In the genomic region with DNA sequence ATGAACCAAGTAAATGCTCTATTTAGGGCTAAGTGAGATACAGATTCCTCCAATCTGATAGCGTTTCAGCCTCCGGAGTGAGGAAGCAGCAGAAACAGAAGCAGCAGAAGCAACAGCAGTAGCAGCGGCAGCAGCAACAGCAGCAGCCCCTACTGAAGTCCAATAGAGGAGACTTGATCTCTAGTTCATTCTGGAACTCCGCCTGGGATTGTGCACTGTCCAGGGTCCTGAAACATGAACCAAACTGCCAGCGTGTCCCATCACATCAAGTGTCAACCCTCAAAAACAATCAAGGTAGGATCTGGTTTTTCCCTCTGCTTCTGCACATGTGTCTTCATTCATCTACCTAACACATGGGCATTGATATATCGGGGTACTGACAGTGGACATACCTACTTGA, we compare ENCODE assay signal across 1 cellular context.
A peak's percentile ranks its signal among the peaks of the same experiment; 100 is the strongest.
TF ChIP-seq lines count a peak whose summit lies in the region.

A gene (plus strand): TSS at position 97 of the 400 bp plus-strand sequence.

TF ChIP-seq in neural cell, 6 proteins besides CTCF, POLR2A, EP300 and RAD21:
- TF ChIP-seq, protein P1, sequence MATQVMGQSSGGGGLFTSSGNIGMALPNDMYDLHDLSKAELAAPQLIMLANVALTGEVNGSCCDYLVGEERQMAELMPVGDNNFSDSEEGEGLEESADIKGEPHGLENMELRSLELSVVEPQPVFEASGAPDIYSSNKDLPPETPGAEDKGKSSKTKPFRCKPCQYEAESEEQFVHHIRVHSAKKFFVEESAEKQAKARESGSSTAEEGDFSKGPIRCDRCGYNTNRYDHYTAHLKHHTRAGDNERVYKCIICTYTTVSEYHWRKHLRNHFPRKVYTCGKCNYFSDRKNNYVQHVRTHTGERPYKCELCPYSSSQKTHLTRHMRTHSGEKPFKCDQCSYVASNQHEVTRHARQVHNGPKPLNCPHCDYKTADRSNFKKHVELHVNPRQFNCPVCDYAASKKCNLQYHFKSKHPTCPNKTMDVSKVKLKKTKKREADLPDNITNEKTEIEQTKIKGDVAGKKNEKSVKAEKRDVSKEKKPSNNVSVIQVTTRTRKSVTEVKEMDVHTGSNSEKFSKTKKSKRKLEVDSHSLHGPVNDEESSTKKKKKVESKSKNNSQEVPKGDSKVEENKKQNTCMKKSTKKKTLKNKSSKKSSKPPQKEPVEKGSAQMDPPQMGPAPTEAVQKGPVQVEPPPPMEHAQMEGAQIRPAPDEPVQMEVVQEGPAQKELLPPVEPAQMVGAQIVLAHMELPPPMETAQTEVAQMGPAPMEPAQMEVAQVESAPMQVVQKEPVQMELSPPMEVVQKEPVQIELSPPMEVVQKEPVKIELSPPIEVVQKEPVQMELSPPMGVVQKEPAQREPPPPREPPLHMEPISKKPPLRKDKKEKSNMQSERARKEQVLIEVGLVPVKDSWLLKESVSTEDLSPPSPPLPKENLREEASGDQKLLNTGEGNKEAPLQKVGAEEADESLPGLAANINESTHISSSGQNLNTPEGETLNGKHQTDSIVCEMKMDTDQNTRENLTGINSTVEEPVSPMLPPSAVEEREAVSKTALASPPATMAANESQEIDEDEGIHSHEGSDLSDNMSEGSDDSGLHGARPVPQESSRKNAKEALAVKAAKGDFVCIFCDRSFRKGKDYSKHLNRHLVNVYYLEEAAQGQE (IDR thresholded peaks at IDR 0.05; ENCODE audit: borderline replicate concordance), result peak; percentile 73
- TF ChIP-seq SMC3 (conservative IDR thresholded peaks at IDR 0.05; ENCODE audit: poor library complexity), result no peak
- no peak for TF ChIP-seq EZH2 (IDR thresholded peaks at IDR 0.05; ENCODE audit: borderline replicate concordance, insufficient read depth, low read length, poor library complexity, severe bottlenecking)
